In the genomic region with DNA sequence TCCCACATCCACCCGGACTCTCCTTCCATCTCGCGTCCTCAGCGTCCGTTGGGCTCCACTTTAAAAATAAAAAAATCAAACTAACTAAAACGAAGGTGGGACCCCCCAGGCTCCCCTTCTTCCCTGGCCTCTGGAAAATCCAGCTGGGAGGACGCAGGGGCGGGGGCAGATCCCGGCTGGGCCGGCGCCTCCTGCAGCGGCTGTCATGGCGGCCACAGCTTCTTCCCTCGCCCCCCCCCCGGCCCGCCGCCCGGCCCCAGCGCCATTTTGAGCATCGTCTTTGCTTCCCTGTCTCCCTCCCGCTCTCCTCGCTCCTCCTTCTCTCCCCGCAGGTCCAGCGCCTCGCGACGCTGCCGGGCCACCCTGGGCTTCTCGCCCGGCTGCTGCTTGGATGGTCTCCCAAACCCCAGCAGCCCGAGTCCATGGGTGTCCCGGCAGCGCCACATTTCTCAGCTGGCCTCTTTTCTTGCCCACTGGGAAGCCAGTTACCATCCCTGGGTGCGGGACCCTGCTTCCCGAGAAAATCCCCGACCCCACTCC, we compare ENCODE assay signal across 1 cellular context.
A peak's percentile ranks its signal among the peaks of the same experiment; 100 is the strongest.
TF ChIP-seq lines count a peak whose summit lies in the region.

No MANE protein-coding gene starts in this region.

TF ChIP-seq in K562, 482 proteins besides CTCF, POLR2A, EP300 and RAD21 (continued from another document and continues in another):
- TF ChIP-seq CREBBP (IDR thresholded peaks at IDR 0.05; ENCODE audit: low read depth, low read length) (no peak), STAT5A (IDR thresholded peaks at IDR 0.05; ENCODE audit: borderline replicate concordance, low read length) (no peak), BRD4 (IDR thresholded peaks at IDR 0.05) (peak; percentile 74; the same call in 1 of the 2 replicates), MEIS2 (IDR thresholded peaks at IDR 0.05; ENCODE audit: partially characterized antibody) (no peak), JUN (IDR thresholded peaks at IDR 0.05; ENCODE audit: borderline replicate concordance, low read depth, low read length) (no peak), JUN (CRISPR knock-in tag; IDR thresholded peaks at IDR 0.05; ENCODE audit: borderline replicate concordance) (peak; percentile 42; the same call in 1 of the 2 replicates), SMAD3 (CRISPR knock-in tag; conservative IDR thresholded peaks at IDR 0.05) (no peak), RNF2 (IDR thresholded peaks at IDR 0.05) (no peak), ZNF134 (CRISPR knock-in tag; conservative IDR thresholded peaks at IDR 0.05) (no peak), GABPA (tag; conservative IDR thresholded peaks at IDR 0.05; ENCODE audit: low read depth) (peak; percentile 20; the same call in 1 of the 2 replicates), PHF20 (IDR thresholded peaks at IDR 0.05; ENCODE audit: partially characterized antibody) (no peak), CBX8 (IDR thresholded peaks at IDR 0.05; ENCODE audit: borderline replicate concordance, extremely low read depth, low read depth, low read length, poor library complexity, severe bottlenecking) (no peak), DIDO1 (tag; IDR thresholded peaks at IDR 0.05; ENCODE audit: low read depth) (no peak), CREB1 (IDR thresholded peaks at IDR 0.05) (no peak; the same call in 1 of the 2 replicates), CREB1 (CRISPR knock-in tag; IDR thresholded peaks at IDR 0.05) (no peak), MYNN (IDR thresholded peaks at IDR 0.05) (no peak), MYNN (CRISPR knock-in tag; IDR thresholded peaks at IDR 0.05) (no peak), SMAD1 (IDR thresholded peaks at IDR 0.05; ENCODE audit: low read depth, low read length, partially characterized antibody) (peak; percentile 31), LARP7 (IDR thresholded peaks at IDR 0.05) (no peak), NCOR1 (IDR thresholded peaks at IDR 0.05) (no peak), TOE1 (IDR thresholded peaks at IDR 0.05; ENCODE audit: borderline replicate concordance) (no peak), TOE1 (CRISPR knock-in tag; IDR thresholded peaks at IDR 0.05; ENCODE audit: borderline replicate concordance, low read depth) (no peak), HDGF (IDR thresholded peaks at IDR 0.05) (no peak), ZNF57 (CRISPR knock-in tag; IDR thresholded peaks at IDR 0.05) (0 out of 2 replicates have a peak, but pooled peaks have one; percentile 45), TAF9B (IDR thresholded peaks at IDR 0.05; ENCODE audit: partially characterized antibody) (peak; percentile 46), COPS2 (conservative IDR thresholded peaks at IDR 0.05) (no peak), ZNF184 (CRISPR knock-in tag; IDR thresholded peaks at IDR 0.05) (no peak), HLTF (IDR thresholded peaks at IDR 0.05) (no peak), SMAD4 (CRISPR knock-in tag; conservative IDR thresholded peaks at IDR 0.05) (0 out of 2 replicates have a peak, but pooled peaks have one; percentile 55), ZNF785 (CRISPR knock-in tag; IDR thresholded peaks at IDR 0.05) (no peak), DACH1 (IDR thresholded peaks at IDR 0.05; ENCODE audit: partially characterized antibody) (no peak), ZNF324 (CRISPR knock-in tag; IDR thresholded peaks at IDR 0.05) (no peak), SPI1 (IDR thresholded peaks at IDR 0.05; ENCODE audit: borderline replicate concordance, low read depth, low read length) (no peak), TCF7 (IDR thresholded peaks at IDR 0.05; ENCODE audit: borderline replicate concordance) (no peak), PTTG1 (tag; IDR thresholded peaks at IDR 0.05; ENCODE audit: low read depth) (no peak), TAF1 (IDR thresholded peaks at IDR 0.05; ENCODE audit: control insufficient read depth, extremely low read depth, insufficient read depth, low read length, severe bottlenecking) (peak; percentile 85), POLR2B (IDR thresholded peaks at IDR 0.05; ENCODE audit: low read depth, partially characterized antibody) (peak; percentile 54), HMGN3 (IDR thresholded peaks at IDR 0.05; ENCODE audit: borderline replicate concordance, extremely low read depth, insufficient read length, low read depth, low read length) (peak; percentile 68), ZNF121 (CRISPR knock-in tag; conservative IDR thresholded peaks at IDR 0.05) (no peak), BRD9 (IDR thresholded peaks at IDR 0.05; ENCODE audit: low read depth, partially characterized antibody) (peak; percentile 53), ZNF695 (CRISPR knock-in tag; IDR thresholded peaks at IDR 0.05) (no peak), HDAC1 (IDR thresholded peaks at IDR 0.05) (no peak), PRPF4 (IDR thresholded peaks at IDR 0.05; ENCODE audit: insufficient read depth, low read depth, low read length, poor library complexity, severe bottlenecking) (no peak), ZNF212 (CRISPR knock-in tag; IDR thresholded peaks at IDR 0.05) (no peak)
- TF ChIP-seq, protein P1, sequence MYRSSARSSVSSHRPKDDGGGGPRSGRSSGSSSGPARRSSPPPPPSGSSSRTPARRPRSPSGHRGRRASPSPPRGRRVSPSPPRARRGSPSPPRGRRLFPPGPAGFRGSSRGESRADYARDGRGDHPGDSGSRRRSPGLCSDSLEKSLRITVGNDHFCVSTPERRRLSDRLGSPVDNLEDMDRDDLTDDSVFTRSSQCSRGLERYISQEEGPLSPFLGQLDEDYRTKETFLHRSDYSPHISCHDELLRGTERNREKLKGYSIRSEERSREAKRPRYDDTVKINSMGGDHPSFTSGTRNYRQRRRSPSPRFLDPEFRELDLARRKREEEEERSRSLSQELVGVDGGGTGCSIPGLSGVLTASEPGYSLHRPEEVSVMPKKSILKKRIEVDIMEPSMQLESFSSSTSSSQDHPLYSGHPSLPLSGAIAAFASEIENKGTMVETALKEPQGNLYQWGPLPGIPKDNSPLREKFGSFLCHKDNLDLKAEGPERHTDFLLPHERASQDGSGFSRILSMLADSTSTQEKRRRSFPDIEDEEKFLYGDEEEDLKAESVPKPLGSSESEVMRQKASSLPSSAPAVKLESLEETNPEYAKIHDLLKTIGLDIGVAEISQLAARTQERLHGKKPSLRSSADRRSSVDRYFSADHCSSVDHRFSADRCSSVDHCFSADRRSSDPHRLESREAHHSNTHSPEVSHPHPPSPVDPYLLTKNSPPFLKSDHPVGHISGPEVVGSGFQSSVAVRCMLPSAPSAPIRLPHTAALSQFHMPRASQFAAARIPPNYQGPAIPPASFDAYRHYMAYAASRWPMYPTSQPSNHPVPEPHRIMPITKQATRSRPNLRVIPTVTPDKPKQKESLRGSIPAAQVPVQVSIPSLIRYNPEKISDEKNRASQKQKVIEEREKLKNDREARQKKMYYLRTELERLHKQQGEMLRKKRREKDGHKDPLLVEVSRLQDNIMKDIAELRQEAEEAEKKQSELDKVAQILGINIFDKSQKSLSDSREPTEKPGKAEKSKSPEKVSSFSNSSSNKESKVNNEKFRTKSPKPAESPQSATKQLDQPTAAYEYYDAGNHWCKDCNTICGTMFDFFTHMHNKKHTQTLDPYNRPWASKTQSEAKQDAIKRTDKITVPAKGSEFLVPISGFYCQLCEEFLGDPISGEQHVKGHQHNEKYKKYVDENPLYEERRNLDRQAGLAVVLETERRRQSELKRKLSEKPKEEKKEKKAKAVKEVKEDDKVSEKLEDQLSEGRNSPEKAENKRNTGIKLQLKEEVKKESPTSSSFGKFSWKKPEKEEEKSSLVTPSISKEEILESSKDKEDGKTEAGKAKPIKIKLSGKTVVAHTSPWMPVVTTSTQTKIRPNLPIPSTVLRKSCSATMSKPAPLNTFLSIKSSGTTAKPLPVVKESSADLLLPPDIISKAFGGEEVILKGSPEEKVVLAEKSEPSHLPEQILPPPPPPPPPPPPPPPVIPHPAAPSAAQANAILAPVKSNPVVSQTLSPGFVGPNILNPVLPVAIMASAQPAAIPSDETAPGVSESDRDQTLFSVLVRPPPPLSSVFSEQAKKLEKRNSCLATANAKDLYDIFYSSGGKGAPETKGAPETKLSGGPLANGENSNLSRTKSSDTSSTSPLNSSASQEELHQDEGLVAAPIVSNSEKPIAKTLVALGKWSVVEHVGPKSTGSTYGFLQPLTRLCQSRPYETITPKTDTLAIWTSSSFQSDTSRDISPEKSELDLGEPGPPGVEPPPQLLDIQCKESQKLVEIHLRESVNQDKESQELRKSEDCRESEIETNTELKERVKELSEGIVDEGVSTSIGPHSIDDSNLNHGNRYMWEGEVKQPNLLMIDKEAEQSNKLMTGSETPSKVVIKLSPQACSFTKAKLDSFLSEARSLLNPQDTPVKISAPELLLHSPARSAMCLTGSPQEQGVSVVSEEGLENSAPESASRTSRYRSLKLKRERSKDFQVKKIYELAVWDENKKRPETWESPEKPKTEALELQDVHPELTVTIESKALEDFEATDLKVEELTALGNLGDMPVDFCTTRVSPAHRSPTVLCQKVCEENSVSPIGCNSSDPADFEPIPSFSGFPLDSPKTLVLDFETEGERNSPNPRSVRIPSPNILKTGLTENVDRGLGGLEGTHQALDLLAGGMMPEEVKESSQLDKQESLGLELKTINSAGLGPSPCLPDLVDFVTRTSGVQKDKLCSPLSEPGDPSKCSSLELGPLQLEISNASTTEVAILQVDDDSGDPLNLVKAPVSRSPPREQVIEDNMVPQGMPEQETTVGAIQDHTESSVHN (IDR thresholded peaks at IDR 0.05; ENCODE audit: borderline replicate concordance in 1 of 2, low read depth in 1 of 2), result no peak
- TF ChIP-seq, protein P2, sequence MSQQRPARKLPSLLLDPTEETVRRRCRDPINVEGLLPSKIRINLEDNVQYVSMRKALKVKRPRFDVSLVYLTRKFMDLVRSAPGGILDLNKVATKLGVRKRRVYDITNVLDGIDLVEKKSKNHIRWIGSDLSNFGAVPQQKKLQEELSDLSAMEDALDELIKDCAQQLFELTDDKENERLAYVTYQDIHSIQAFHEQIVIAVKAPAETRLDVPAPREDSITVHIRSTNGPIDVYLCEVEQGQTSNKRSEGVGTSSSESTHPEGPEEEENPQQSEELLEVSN (IDR thresholded peaks at IDR 0.05; ENCODE audit: borderline replicate concordance in 1 of 2, extremely low read depth in 1 of 2, insufficient read depth in 1 of 2, insufficient read length in 1 of 2, low read depth in 1 of 2, low read length in 1 of 2, poor library complexity in 1 of 2, severe bottlenecking in 1 of 2), result peak in 1 of 2 experiments; percentile 44
- TF ChIP-seq, protein P3, sequence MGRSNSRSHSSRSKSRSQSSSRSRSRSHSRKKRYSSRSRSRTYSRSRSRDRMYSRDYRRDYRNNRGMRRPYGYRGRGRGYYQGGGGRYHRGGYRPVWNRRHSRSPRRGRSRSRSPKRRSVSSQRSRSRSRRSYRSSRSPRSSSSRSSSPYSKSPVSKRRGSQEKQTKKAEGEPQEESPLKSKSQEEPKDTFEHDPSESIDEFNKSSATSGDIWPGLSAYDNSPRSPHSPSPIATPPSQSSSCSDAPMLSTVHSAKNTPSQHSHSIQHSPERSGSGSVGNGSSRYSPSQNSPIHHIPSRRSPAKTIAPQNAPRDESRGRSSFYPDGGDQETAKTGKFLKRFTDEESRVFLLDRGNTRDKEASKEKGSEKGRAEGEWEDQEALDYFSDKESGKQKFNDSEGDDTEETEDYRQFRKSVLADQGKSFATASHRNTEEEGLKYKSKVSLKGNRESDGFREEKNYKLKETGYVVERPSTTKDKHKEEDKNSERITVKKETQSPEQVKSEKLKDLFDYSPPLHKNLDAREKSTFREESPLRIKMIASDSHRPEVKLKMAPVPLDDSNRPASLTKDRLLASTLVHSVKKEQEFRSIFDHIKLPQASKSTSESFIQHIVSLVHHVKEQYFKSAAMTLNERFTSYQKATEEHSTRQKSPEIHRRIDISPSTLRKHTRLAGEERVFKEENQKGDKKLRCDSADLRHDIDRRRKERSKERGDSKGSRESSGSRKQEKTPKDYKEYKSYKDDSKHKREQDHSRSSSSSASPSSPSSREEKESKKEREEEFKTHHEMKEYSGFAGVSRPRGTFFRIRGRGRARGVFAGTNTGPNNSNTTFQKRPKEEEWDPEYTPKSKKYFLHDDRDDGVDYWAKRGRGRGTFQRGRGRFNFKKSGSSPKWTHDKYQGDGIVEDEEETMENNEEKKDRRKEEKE (IDR thresholded peaks at IDR 0.05; ENCODE audit: borderline replicate concordance in 1 of 2, control insufficient read depth in 1 of 2, low read depth in 2 of 2, low read length in 1 of 2), result no peak
- TF ChIP-seq, protein P4, sequence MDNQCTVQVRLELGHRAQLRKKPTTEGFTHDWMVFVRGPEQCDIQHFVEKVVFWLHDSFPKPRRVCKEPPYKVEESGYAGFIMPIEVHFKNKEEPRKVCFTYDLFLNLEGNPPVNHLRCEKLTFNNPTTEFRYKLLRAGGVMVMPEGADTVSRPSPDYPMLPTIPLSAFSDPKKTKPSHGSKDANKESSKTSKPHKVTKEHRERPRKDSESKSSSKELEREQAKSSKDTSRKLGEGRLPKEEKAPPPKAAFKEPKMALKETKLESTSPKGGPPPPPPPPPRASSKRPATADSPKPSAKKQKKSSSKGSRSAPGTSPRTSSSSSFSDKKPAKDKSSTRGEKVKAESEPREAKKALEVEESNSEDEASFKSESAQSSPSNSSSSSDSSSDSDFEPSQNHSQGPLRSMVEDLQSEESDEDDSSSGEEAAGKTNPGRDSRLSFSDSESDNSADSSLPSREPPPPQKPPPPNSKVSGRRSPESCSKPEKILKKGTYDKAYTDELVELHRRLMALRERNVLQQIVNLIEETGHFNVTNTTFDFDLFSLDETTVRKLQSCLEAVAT (IDR thresholded peaks at IDR 0.05), result peak; percentile 18 to 82; a peak in 3 of 4 replicates
- TF ChIP-seq, protein P5, sequence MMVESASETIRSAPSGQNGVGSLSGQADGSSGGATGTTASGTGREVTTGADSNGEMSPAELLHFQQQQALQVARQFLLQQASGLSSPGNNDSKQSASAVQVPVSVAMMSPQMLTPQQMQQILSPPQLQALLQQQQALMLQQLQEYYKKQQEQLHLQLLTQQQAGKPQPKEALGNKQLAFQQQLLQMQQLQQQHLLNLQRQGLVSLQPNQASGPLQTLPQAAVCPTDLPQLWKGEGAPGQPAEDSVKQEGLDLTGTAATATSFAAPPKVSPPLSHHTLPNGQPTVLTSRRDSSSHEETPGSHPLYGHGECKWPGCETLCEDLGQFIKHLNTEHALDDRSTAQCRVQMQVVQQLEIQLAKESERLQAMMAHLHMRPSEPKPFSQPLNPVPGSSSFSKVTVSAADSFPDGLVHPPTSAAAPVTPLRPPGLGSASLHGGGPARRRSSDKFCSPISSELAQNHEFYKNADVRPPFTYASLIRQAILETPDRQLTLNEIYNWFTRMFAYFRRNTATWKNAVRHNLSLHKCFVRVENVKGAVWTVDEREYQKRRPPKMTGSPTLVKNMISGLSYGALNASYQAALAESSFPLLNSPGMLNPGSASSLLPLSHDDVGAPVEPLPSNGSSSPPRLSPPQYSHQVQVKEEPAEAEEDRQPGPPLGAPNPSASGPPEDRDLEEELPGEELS (CRISPR knock-in tag; IDR thresholded peaks at IDR 0.05; ENCODE audit: borderline replicate concordance), result no peak
- TF ChIP-seq, protein P6, sequence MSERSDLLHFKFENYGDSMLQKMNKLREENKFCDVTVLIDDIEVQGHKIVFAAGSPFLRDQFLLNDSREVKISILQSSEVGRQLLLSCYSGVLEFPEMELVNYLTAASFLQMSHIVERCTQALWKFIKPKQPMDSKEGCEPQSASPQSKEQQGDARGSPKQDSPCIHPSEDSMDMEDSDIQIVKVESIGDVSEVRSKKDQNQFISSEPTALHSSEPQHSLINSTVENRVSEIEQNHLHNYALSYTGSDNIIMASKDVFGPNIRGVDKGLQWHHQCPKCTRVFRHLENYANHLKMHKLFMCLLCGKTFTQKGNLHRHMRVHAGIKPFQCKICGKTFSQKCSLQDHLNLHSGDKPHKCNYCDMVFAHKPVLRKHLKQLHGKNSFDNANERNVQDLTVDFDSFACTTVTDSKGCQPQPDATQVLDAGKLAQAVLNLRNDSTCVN (CRISPR knock-in tag; IDR thresholded peaks at IDR 0.05), result no peak
- TF ChIP-seq, protein P7, sequence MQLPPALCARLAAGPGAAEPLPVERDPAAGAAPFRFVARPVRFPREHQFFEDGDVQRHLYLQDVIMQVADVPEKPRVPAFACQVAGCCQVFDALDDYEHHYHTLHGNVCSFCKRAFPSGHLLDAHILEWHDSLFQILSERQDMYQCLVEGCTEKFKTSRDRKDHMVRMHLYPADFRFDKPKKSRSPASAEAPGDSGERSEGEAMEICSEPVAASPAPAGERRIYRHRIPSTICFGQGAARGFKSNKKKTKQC (CRISPR knock-in tag; IDR thresholded peaks at IDR 0.05), result no peak
